ENCODE assay signal across 1 cellular context in the genomic region with DNA sequence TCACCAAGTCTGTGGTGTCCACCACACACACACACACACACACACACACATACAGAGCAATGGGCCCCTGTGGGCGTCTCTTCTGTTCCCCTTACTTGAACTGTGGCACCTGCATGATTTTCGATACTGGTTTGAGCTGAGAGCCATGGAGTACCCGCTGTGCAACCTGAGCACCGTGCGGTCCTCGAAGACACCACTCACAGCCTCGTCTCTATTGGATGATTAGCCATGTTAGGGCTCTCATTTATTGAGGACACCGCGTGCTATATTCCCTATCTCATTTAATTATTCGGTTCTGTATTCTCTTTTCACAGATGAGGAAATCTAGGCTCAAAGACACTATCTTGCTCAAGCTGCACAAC.
TF ChIP-seq lines count a peak whose summit lies in the region.

No MANE protein-coding gene starts in this region.

TF ChIP-seq in HepG2, 621 proteins besides CTCF, POLR2A, EP300 and RAD21 (continued from another document):
- TF ChIP-seq ZNF510 (CRISPR knock-in tag; IDR thresholded peaks at IDR 0.05; ENCODE audit: low read depth), result no peak
- TF ChIP-seq MYC (CRISPR knock-in tag; IDR thresholded peaks at IDR 0.05; ENCODE audit: borderline replicate concordance), result no peak
- TF ChIP-seq, protein P1, sequence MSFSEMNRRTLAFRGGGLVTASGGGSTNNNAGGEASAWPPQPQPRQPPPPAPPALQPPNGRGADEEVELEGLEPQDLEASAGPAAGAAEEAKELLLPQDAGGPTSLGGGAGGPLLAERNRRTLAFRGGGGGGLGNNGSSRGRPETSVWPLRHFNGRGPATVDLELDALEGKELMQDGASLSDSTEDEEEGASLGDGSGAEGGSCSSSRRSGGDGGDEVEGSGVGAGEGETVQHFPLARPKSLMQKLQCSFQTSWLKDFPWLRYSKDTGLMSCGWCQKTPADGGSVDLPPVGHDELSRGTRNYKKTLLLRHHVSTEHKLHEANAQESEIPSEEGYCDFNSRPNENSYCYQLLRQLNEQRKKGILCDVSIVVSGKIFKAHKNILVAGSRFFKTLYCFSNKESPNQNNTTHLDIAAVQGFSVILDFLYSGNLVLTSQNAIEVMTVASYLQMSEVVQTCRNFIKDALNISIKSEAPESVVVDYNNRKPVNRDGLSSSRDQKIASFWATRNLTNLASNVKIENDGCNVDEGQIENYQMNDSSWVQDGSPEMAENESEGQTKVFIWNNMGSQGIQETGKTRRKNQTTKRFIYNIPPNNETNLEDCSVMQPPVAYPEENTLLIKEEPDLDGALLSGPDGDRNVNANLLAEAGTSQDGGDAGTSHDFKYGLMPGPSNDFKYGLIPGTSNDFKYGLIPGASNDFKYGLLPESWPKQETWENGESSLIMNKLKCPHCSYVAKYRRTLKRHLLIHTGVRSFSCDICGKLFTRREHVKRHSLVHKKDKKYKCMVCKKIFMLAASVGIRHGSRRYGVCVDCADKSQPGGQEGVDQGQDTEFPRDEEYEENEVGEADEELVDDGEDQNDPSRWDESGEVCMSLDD (CRISPR knock-in tag; IDR thresholded peaks at IDR 0.05; ENCODE audit: borderline replicate concordance), result no peak
- TF ChIP-seq HNRNPK (IDR thresholded peaks at IDR 0.05; ENCODE audit: low read depth, low read length, poor library complexity, severe bottlenecking), result no peak
- no peak for TF ChIP-seq JARID2 (CRISPR knock-in tag; IDR thresholded peaks at IDR 0.05; ENCODE audit: insufficient replicate concordance)
